1 cellular context compared by ENCODE assay signal in the genomic region with DNA sequence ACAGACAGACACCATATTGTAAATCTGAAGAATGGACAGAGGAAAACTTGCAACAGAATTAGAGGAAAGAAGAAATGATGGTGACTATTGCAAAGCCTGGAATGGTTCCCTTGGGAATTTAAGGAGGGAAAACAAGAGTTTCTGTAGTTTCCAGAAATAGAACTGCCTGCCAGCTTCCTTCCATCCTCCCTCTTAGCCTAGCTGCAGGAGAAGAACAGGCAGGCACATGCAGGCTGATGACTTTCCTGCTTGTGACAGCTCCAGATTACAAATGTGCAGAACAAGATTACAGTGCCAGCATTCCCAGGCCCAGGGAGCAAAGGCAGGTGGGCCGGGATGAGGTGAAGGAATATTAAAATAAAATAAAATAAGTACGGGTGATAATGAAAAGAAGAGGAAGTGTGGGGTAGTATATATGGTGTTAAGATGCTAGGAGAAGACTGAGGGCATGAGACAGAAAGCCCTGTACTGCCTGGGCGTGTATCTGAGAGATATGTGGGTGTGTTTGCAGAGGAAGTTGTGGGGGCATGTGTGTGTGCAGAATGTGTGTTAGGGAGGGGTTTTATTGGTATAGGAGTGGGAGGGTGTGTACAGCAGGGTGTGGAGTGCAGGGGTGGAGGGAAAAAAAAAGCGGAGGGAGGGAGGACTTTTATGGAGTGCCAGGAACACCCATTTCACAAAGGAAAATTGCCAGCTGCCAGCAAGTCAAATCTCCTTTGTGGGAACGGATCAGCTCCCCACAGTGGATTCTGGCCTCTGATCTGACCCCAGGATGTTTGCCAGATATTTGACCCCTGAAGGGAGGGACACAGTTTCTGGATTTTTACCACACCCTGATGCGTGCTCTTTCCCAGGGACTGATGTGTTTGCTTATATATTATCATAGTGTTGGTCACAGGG.
TF ChIP-seq lines count a peak whose summit lies in the region.

No MANE protein-coding gene starts in this region.

TF ChIP-seq in GM23338, 12 proteins besides CTCF, POLR2A, EP300 and RAD21 (continued from another document):
- TF ChIP-seq, protein P1, sequence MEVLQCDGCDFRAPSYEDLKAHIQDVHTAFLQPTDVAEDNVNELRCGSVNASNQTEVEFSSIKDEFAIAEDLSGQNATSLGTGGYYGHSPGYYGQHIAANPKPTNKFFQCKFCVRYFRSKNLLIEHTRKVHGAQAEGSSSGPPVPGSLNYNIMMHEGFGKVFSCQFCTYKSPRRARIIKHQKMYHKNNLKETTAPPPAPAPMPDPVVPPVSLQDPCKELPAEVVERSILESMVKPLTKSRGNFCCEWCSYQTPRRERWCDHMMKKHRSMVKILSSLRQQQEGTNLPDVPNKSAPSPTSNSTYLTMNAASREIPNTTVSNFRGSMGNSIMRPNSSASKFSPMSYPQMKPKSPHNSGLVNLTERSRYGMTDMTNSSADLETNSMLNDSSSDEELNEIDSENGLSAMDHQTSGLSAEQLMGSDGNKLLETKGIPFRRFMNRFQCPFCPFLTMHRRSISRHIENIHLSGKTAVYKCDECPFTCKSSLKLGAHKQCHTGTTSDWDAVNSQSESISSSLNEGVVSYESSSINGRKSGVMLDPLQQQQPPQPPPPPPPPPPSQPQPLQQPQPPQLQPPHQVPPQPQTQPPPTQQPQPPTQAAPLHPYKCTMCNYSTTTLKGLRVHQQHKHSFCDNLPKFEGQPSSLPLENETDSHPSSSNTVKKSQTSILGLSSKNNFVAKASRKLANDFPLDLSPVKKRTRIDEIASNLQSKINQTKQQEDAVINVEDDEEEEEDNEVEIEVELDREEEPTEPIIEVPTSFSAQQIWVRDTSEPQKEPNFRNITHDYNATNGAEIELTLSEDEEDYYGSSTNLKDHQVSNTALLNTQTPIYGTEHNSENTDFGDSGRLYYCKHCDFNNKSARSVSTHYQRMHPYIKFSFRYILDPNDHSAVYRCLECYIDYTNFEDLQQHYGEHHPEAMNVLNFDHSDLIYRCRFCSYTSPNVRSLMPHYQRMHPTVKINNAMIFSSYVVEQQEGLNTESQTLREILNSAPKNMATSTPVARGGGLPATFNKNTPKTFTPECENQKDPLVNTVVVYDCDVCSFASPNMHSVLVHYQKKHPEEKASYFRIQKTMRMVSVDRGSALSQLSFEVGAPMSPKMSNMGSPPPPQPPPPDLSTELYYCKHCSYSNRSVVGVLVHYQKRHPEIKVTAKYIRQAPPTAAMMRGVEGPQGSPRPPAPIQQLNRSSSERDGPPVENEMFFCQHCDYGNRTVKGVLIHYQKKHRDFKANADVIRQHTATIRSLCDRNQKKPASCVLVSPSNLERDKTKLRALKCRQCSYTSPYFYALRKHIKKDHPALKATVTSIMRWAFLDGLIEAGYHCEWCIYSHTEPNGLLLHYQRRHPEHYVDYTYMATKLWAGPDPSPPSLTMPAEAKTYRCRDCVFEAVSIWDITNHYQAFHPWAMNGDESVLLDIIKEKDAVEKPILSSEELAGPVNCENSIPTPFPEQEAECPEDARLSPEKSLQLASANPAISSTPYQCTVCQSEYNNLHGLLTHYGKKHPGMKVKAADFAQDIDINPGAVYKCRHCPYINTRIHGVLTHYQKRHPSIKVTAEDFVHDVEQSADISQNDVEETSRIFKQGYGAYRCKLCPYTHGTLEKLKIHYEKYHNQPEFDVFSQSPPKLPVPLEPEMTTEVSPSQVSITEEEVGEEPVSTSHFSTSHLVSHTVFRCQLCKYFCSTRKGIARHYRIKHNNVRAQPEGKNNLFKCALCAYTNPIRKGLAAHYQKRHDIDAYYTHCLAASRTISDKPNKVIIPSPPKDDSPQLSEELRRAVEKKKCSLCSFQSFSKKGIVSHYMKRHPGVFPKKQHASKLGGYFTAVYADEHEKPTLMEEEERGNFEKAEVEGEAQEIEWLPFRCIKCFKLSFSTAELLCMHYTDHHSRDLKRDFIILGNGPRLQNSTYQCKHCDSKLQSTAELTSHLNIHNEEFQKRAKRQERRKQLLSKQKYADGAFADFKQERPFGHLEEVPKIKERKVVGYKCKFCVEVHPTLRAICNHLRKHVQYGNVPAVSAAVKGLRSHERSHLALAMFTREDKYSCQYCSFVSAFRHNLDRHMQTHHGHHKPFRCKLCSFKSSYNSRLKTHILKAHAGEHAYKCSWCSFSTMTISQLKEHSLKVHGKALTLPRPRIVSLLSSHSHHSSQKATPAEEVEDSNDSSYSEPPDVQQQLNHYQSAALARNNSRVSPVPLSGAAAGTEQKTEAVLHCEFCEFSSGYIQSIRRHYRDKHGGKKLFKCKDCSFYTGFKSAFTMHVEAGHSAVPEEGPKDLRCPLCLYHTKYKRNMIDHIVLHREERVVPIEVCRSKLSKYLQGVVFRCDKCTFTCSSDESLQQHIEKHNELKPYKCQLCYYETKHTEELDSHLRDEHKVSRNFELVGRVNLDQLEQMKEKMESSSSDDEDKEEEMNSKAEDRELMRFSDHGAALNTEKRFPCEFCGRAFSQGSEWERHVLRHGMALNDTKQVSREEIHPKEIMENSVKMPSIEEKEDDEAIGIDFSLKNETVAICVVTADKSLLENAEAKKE (CRISPR knock-in tag; IDR thresholded peaks at IDR 0.05), result no peak
- TF ChIP-seq, protein P2, sequence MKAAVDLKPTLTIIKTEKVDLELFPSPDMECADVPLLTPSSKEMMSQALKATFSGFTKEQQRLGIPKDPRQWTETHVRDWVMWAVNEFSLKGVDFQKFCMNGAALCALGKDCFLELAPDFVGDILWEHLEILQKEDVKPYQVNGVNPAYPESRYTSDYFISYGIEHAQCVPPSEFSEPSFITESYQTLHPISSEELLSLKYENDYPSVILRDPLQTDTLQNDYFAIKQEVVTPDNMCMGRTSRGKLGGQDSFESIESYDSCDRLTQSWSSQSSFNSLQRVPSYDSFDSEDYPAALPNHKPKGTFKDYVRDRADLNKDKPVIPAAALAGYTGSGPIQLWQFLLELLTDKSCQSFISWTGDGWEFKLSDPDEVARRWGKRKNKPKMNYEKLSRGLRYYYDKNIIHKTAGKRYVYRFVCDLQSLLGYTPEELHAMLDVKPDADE (IDR thresholded peaks at IDR 0.05), result no peak
- no peak for TF ChIP-seq STAT1 (IDR thresholded peaks at IDR 0.05; ENCODE audit: unreplicated experiment)
